In the genomic region with DNA sequence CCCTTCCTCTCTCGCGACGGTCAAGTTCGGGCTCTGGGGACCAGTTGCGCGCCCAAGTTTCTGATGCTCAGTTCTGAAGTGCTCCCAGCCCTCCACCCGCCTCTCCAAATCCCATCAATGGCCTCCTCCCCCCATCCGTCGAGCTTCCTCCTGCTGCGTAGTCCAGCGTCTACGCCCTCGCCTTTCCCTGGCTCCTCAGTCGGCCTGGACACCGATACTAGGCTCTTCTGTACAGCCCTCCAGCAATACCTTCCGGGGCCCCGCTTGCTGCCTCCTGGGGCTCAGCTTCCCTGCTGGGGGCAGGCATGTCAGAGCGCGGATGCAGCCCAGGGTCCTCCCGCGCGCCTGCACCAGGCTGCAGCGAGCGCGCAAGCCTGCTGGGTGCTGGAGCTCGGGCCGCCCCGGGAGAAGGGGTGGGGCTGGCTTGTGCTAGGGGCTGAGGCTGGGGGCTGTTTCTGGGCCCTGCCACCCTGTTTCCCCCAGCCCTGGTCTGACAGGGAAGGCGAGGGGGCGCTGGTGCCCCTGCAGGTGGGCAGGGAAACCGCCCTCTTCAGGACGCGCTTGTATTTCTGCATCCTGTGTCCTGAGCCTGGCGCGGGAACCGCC, we compare ENCODE assay signal across 9 cellular contexts.
DNase-seq lines count a peak whose midpoint lies in the region; ATAC-seq and TF ChIP-seq lines count a peak whose summit lies in the region.
"Had no signal": no experiment of that assay in that cellular context is flagged by ENCODE, and none has a peak within 500 bp of the region (broad histone marks: within the 10 kb centered on the region; RNA-seq: fewer than 3 reads in every experiment).

No MANE protein-coding gene starts in this region.

- no peak overlapping the region for H3K27ac ChIP-seq in CD8-positive, alpha-beta T cell (ENCODE audit: low read depth, low read length)
- H3K27ac ChIP-seq: neutrophil had no signal

- H3K4me1 ChIP-seq in CD8-positive, alpha-beta T cell (ENCODE audit: insufficient read depth, low read length), result peaks cover 16% of the 10 kb centered on the region

- H3K36me3 ChIP-seq in CD8-positive, alpha-beta T cell (ENCODE audit: insufficient read depth, low read length), result no peaks in the 10 kb centered on the region
- H3K36me3 ChIP-seq: neutrophil had no signal

- H3K27me3 ChIP-seq in CD8-positive, alpha-beta T cell (ENCODE audit: insufficient read depth, low read length), result no peaks in the 10 kb centered on the region

- no peaks in the 10 kb centered on the region for H3K36me3 Mint-ChIP-seq in CD8-positive, alpha-beta T cell
- H3K36me3 Mint-ChIP-seq in endothelial cell (ENCODE audit: low read depth, unreplicated experiment), result no peaks in the 10 kb centered on the region

- peaks cover 19% of the 10 kb centered on the region for H3K4me1 Mint-ChIP-seq in CD8-positive, alpha-beta T cell (ENCODE audit: low read depth)
- H3K4me1 Mint-ChIP-seq in endothelial cell (ENCODE audit: unreplicated experiment), result peaks cover 3% of the 10 kb centered on the region

- CTCF ChIA-PET in CD8-positive, alpha-beta T cell (lab: Charles Lee), result interaction anchor here (1.1 to 2.5 kb wide), 4 partner anchors 10 to 59 kb away, joined by 3 to 10 read pairs (median 4); no protein-coding TSS in a partner anchor

- peak; percentile 3 to 69 (median 23) for DNase-seq in CD8-positive, alpha-beta T cell
- peak; percentile 16 to 21 for DNase-seq in activated CD4-positive, alpha-beta T cell treated with anti-CD3 and anti-CD28 coated beads, Interleukin-2, amount 50 U/mL, for 48 hours
- DNase-seq in endothelial cell (ENCODE audit: low spot score) (peak; percentile 43), posterior cingulate gyrus (peak in 9 of 10 donors; percentile 17 to 88 (median 43)), HPDE6-E6E7 (ENCODE audit: extremely low spot score) (no peak)

- peak overlapping the region; percentile 75 for H3K27ac Mint-ChIP-seq in CD8-positive, alpha-beta T cell
- H3K27ac Mint-ChIP-seq in endothelial cell (ENCODE audit: unreplicated experiment), result no peak overlapping the region

- H3K4me3 ChIP-seq in CD8-positive, alpha-beta T cell (ENCODE audit: low read depth, low read length), result peak overlapping the region; percentile 60

- peak; percentile 79 for ATAC-seq in CD8-positive, alpha-beta T cell
- ATAC-seq in GM19035 (IDR thresholded peaks at IDR 0.05; ENCODE audit: unreplicated experiment), result no peak
- ATAC-seq in HG03432 (IDR thresholded peaks at IDR 0.05; ENCODE audit: unreplicated experiment), result no peak
- ATAC-seq in GM21515 (IDR thresholded peaks at IDR 0.05; ENCODE audit: unreplicated experiment), result no peak

- H3K9me3 ChIP-seq in CD8-positive, alpha-beta T cell (ENCODE audit: low read length), result no peaks in the 10 kb centered on the region
- H3K9me3 ChIP-seq: neutrophil had no signal

- H3K9me3 Mint-ChIP-seq in CD8-positive, alpha-beta T cell, result no peaks in the 10 kb centered on the region
- no peaks in the 10 kb centered on the region for H3K9me3 Mint-ChIP-seq in endothelial cell (ENCODE audit: unreplicated experiment)

- intact Hi-C loops in CD8-positive, alpha-beta T cell (cut with DNase I, micrococcal nuclease), result loop anchor here in 1 of 2 experiments (5.0 kb wide), 3 partner anchors 50 to 100 kb away; no protein-coding TSS in a partner anchor
- intact Hi-C loops in posterior cingulate gyrus (cut with DNase I), result no loop called here

- TF ChIP-seq CTCF in CD8-positive, alpha-beta T cell (IDR thresholded peaks at IDR 0.05), result peak; percentile 17
- peak; percentile 34 for TF ChIP-seq CTCF in endothelial cell (IDR thresholded peaks at IDR 0.05; ENCODE audit: unreplicated experiment)

- peak overlapping the region; percentile 90 for H3K4me3 Mint-ChIP-seq in CD8-positive, alpha-beta T cell
- H3K4me3 Mint-ChIP-seq in endothelial cell (ENCODE audit: unreplicated experiment), result peak overlapping the region; percentile 77

- H3K27me3 Mint-ChIP-seq in CD8-positive, alpha-beta T cell (ENCODE audit: low read depth), result peaks cover 32% of the 10 kb centered on the region
- H3K27me3 Mint-ChIP-seq in endothelial cell (ENCODE audit: unreplicated experiment), result no peaks in the 10 kb centered on the region

- POLR2A ChIA-PET in CD8-positive, alpha-beta T cell (lab: Charles Lee), result interaction anchor here (1.3 to 1.4 kb wide), 2 partner anchors 10 to 59 kb away, joined by 3 read pairs; no protein-coding TSS in a partner anchor
